Comparison of ENCODE assay signal across 2 cellular contexts in genomic region chr4:182083681-182084410, GRCh38.
TF ChIP-seq lines count a peak whose summit lies in the region.

No MANE protein-coding gene starts in this region.

TF ChIP-seq in GM23338, 12 proteins besides CTCF, POLR2A, EP300 and RAD21:
- no peak for TF ChIP-seq STAT1 (IDR thresholded peaks at IDR 0.05; ENCODE audit: unreplicated experiment)
- TF ChIP-seq POLR2AphosphoS5 (IDR thresholded peaks at IDR 0.05; ENCODE audit: low read depth), result no peak
- TF ChIP-seq EZH2 (IDR thresholded peaks at IDR 0.05; ENCODE audit: low read depth, unreplicated experiment), result no peak
- TF ChIP-seq EZH2phosphoT487 (IDR thresholded peaks at IDR 0.05; ENCODE audit: unreplicated experiment), result no peak
- TF ChIP-seq ZNF114 (CRISPR knock-in tag; IDR thresholded peaks at IDR 0.05), result no peak
- no peak for TF ChIP-seq ZNF462 (CRISPR knock-in tag; IDR thresholded peaks at IDR 0.05)
- no peak for TF ChIP-seq ZNF331 (CRISPR knock-in tag; IDR thresholded peaks at IDR 0.05; ENCODE audit: low read depth)
- TF ChIP-seq JUNB (IDR thresholded peaks at IDR 0.05; ENCODE audit: unreplicated experiment), result no peak
- no peak for TF ChIP-seq CREB1 (CRISPR knock-in tag; IDR thresholded peaks at IDR 0.05; ENCODE audit: low read depth)
- no peak for TF ChIP-seq NANOG (IDR thresholded peaks at IDR 0.05; ENCODE audit: borderline replicate concordance)
- no peak for TF ChIP-seq ETS1 (IDR thresholded peaks at IDR 0.05)
- TF ChIP-seq REST (IDR thresholded peaks at IDR 0.05; ENCODE audit: unreplicated experiment), result no peak
TF ChIP-seq in GM23338: peak in this region for 0.

TF ChIP-seq in H1, 55 proteins besides CTCF, POLR2A, EP300 and RAD21:
- TF ChIP-seq SUZ12 (IDR thresholded peaks at IDR 0.05; ENCODE audit: low read length) (no peak), KDM5A (IDR thresholded peaks at IDR 0.05; ENCODE audit: low read length) (no peak), ATF3 (IDR thresholded peaks at IDR 0.05; ENCODE audit: insufficient read depth, low read depth, low read length) (no peak), E2F6 (IDR thresholded peaks at IDR 0.05) (no peak), SAP30 (IDR thresholded peaks at IDR 0.05; ENCODE audit: insufficient read depth, insufficient replicate concordance, low read length) (no peak), POLR2AphosphoS5 (IDR thresholded peaks at IDR 0.05; ENCODE audit: low read depth, low read length) (no peak), SRF (IDR thresholded peaks at IDR 0.05; ENCODE audit: low read depth, low read length) (no peak), BRCA1 (IDR thresholded peaks at IDR 0.05; ENCODE audit: low read depth, low read length) (no peak), TAF1 (IDR thresholded peaks at IDR 0.05; ENCODE audit: low read depth, low read length) (no peak), MAFK (IDR thresholded peaks at IDR 0.05; ENCODE audit: low read depth, low read length) (no peak), BACH1 (IDR thresholded peaks at IDR 0.05; ENCODE audit: low read length) (no peak), HDAC2 (IDR thresholded peaks at IDR 0.05; ENCODE audit: borderline replicate concordance in 1 of 2, low read depth in 2 of 2, low read length in 2 of 2) (no peak), TAF7 (optimal IDR thresholded peaks at IDR 0.05; ENCODE audit: borderline replicate concordance, low read depth, low read length) (no peak), SP1 (IDR thresholded peaks at IDR 0.05; ENCODE audit: low read depth, low read length) (no peak), RBBP5 (IDR thresholded peaks at IDR 0.05; ENCODE audit: borderline replicate concordance, low read depth, low read length) (no peak)
